ENCODE assay signal across 1 cellular context in genomic region chr7:890868-891267, GRCh38.
TF ChIP-seq lines count a peak whose summit lies in the region.

No MANE protein-coding gene starts in this region.

TF ChIP-seq in HepG2, 621 proteins besides CTCF, POLR2A, EP300 and RAD21:
- TF ChIP-seq ZNF841 (CRISPR knock-in tag; IDR thresholded peaks at IDR 0.05; ENCODE audit: borderline replicate concordance) (no peak), ZSCAN21 (CRISPR knock-in tag; IDR thresholded peaks at IDR 0.05; ENCODE audit: borderline replicate concordance) (no peak), E2F1 (CRISPR knock-in tag; IDR thresholded peaks at IDR 0.05) (no peak), ZBTB14 (CRISPR knock-in tag; IDR thresholded peaks at IDR 0.05) (no peak), ZNF746 (CRISPR knock-in tag; IDR thresholded peaks at IDR 0.05) (no peak), ZNF276 (CRISPR knock-in tag; IDR thresholded peaks at IDR 0.05; ENCODE audit: low read depth) (no peak), ZNF546 (CRISPR knock-in tag; conservative IDR thresholded peaks at IDR 0.05) (no peak), TSC22D2 (CRISPR knock-in tag; IDR thresholded peaks at IDR 0.05; ENCODE audit: borderline replicate concordance) (no peak), ZNF512B (CRISPR knock-in tag; IDR thresholded peaks at IDR 0.05; ENCODE audit: borderline replicate concordance) (no peak), HMG20B (CRISPR knock-in tag; conservative IDR thresholded peaks at IDR 0.05) (no peak), CREB3 (CRISPR knock-in tag; IDR thresholded peaks at IDR 0.05) (no peak), HBP1 (CRISPR knock-in tag; IDR thresholded peaks at IDR 0.05; ENCODE audit: low read depth) (no peak), ZNF589 (CRISPR knock-in tag; conservative IDR thresholded peaks at IDR 0.05) (no peak), SMAD9 (CRISPR knock-in tag; IDR thresholded peaks at IDR 0.05) (no peak), YY1 (IDR thresholded peaks at IDR 0.05; ENCODE audit: insufficient read depth, insufficient replicate concordance, low read depth, low read length) (no peak), KMT2A (CRISPR knock-in tag; IDR thresholded peaks at IDR 0.05) (no peak), ZNF605 (CRISPR knock-in tag; IDR thresholded peaks at IDR 0.05) (no peak), ZNF224 (CRISPR knock-in tag; IDR thresholded peaks at IDR 0.05) (no peak), HES4 (CRISPR knock-in tag; IDR thresholded peaks at IDR 0.05; ENCODE audit: borderline replicate concordance) (no peak)
